Comparison of ENCODE assay signal across 8 cellular contexts in genomic region chr9:137113385-137114159, GRCh38. TPM values are rescaled to one million over a fixed set of nuclear protein-coding genes. Genes with fewer than 3 reads are reported as not detected.
DNase-seq lines count a peak whose midpoint lies in the region; ATAC-seq and TF ChIP-seq lines count a peak whose summit lies in the region.

No MANE protein-coding gene starts in this region.

- H3K79me2 ChIP-seq in GM23248 (ENCODE audit: insufficient read depth) = no peaks in the 10 kb centered on the region

- no peaks in the 10 kb centered on the region for H3F3A ChIP-seq in GM23248 (ENCODE audit: insufficient read depth)

- H3K4me1 Mint-ChIP-seq in activated naive CD4-positive, alpha-beta T cell treated with anti-CD3 and anti-CD28 coated beads, Interleukin-2, amount 50 U/mL, for 24 hours = peaks cover 5% of the 10 kb centered on the region

- DNase-seq in AG08395 (ENCODE audit: low spot score) (peak; percentile 50), GM23248 (peak; percentile 60), lung (ENCODE audit: low spot score) (no peak), NCI-H524 treated with DMSO at 0.1 percent for 48 hours (lab: John Stamatoyannopoulos, UW) (no peak), transverse colon (no peak), HT-29 (ENCODE audit: low spot score) (no peak)

- H3K27me3 Mint-ChIP-seq in activated naive CD4-positive, alpha-beta T cell treated with anti-CD3 and anti-CD28 coated beads, Interleukin-2, amount 50 U/mL, for 24 hours = no peaks in the 10 kb centered on the region

- no peaks in the 10 kb centered on the region for H3K36me3 ChIP-seq in GM23248 (ENCODE audit: low read depth)
- peaks cover 0 to 42% of the 10 kb centered on the region in 2 donors for H3K36me3 ChIP-seq in lung (ENCODE audit: control insufficient read depth in 2 of 2, insufficient read depth in 2 of 2, low read length in 2 of 2)
- no peaks in the 10 kb centered on the region for H3K36me3 ChIP-seq in transverse colon

- peak overlapping the region; percentile 78 for H3K4me3 Mint-ChIP-seq in activated naive CD4-positive, alpha-beta T cell treated with anti-CD3 and anti-CD28 coated beads, Interleukin-2, amount 50 U/mL, for 24 hours

- TF ChIP-seq EP300 in transverse colon (IDR thresholded peaks at IDR 0.05; ENCODE audit: low read depth) = no peak

- 71 to 77% methylated on average over 18 to 22 of the region's 66 CpGs for WGBS in GM23248 (ENCODE audit: low coverage in 1 of 2, low lambda C conversion rate in 2 of 2, missing lambda C conversion rate in 2 of 2), 2 experiments
- WGBS in lung, 2 donors = 28 to 49% methylated on average over 36 to 66 of the region's 66 CpGs
- WGBS in transverse colon (ENCODE audit: low coverage in 1 of 2), 2 donors = 60% methylated on average over 32 of the region's 66 CpGs; no CpG with 5 or more reads in 1 of the 2 donors

- H3K27me3 ChIP-seq in GM23248 (replicated peaks; ENCODE audit: insufficient read depth) = no peaks in the 10 kb centered on the region
- H3K27me3 ChIP-seq in lung (ENCODE audit: control insufficient read depth, insufficient read depth) = no peaks in the 10 kb centered on the region
- H3K27me3 ChIP-seq in transverse colon = peaks cover 26% of the 10 kb centered on the region

- H4K20me1 ChIP-seq in GM23248 (ENCODE audit: insufficient read depth) = no peaks in the 10 kb centered on the region

- no peaks in the 10 kb centered on the region for H3K9me2 ChIP-seq in GM23248 (ENCODE audit: insufficient read depth)

- H3K4me1 ChIP-seq in GM23248 (ENCODE audit: insufficient read depth) = no peaks in the 10 kb centered on the region
- peaks cover 0 to 11% of the 10 kb centered on the region in 2 donors for H3K4me1 ChIP-seq in lung (ENCODE audit: control insufficient read depth in 2 of 2, insufficient read depth in 2 of 2, low read length in 2 of 2)
- peaks cover 0 to 18% (median 11%) of the 10 kb centered on the region in 4 donors for H3K4me1 ChIP-seq in transverse colon

- TF ChIP-seq CTCF in lung (IDR thresholded peaks at IDR 0.05; ENCODE audit: control extremely low read depth, extremely low read depth) = no peak
- no peak for TF ChIP-seq CTCF in transverse colon (IDR thresholded peaks at IDR 0.05)

- intact Hi-C loops in transverse colon (cut with DNase I; ENCODE audit: low total_unique reads) = no loop called here

- H3K27ac Mint-ChIP-seq in activated naive CD4-positive, alpha-beta T cell treated with anti-CD3 and anti-CD28 coated beads, Interleukin-2, amount 50 U/mL, for 24 hours = peak overlapping the region; percentile 72

- H2AFZ ChIP-seq in GM23248 = no peak overlapping the region

- in situ Hi-C loops in GM23248 (cut with MboI) (loop anchor here (25.0 kb wide), 1 partner anchor 299 kb away; the partner anchor contains the start of genes EXD3 and NOXA1), transverse colon (cut with MboI; ENCODE audit: low pct_ligation_motif_present in 1 of 4, low pct_unique_long_range_greater_than_20kb in 1 of 4, low sequenced_read_pairs in 3 of 4) (loop anchor here in 1 of 4 donors (25.0 kb wide), 1 partner anchor 99 kb away; the partner anchor contains the start of genes NDOR1, RNF208, TMEM203 and TPRN)

- H3K27ac ChIP-seq in GM23248 (no peak overlapping the region), lung (ENCODE audit: low read depth in 1 of 2, low read length in 1 of 2) (no peak overlapping the region), transverse colon (no peak overlapping the region)

- H3K4me2 ChIP-seq in GM23248 (ENCODE audit: unreplicated experiment) = no peak overlapping the region

- no peaks in the 10 kb centered on the region for H3K9me3 Mint-ChIP-seq in activated naive CD4-positive, alpha-beta T cell treated with anti-CD3 and anti-CD28 coated beads, Interleukin-2, amount 50 U/mL, for 24 hours

- H3K36me3 Mint-ChIP-seq in activated naive CD4-positive, alpha-beta T cell treated with anti-CD3 and anti-CD28 coated beads, Interleukin-2, amount 50 U/mL, for 24 hours = peaks cover 3% of the 10 kb centered on the region

- H3K9ac ChIP-seq in GM23248 = no peak overlapping the region

- ATAC-seq in lung (ENCODE audit: insufficient read depth, low FRiP score) (no peak), GM18867 (IDR thresholded peaks at IDR 0.05; ENCODE audit: unreplicated experiment) (no peak)

- no peak overlapping the region for H3K4me3 ChIP-seq in GM23248
- H3K4me3 ChIP-seq in lung = peak overlapping the region; percentile 28
- peak overlapping the region in 2 of 4 donors; percentile 39 to 69 for H3K4me3 ChIP-seq in transverse colon

- no peak for TF ChIP-seq POLR2A in transverse colon (IDR thresholded peaks at IDR 0.05)

- H3K9me3 ChIP-seq in GM23248 (ENCODE audit: low read depth) (no peaks in the 10 kb centered on the region), lung (ENCODE audit: control insufficient read depth in 2 of 2, insufficient read depth in 1 of 2, low read length in 1 of 2) (no peaks in the 10 kb centered on the region), transverse colon (no peaks in the 10 kb centered on the region)

RNA-seq across cellular contexts. Expression of gene DPP7, which starts 1.0 kb away (rescaled TPM):
- total RNA-seq in GM23248 (2014; rRNA removed; shearing (Covaris generic)) = 134 and 142 TPM in 2 replicates
- 145 and 148 TPM in 2 replicates for polyA plus RNA-seq in GM23248 (2016; fragmentation: Nextera tagmentation; extraction: Ambion mirVana)
- 100 to 1,000 TPM in 1 of 2 donors, 10 to 100 TPM in 1; 48.0 to 236 TPM for total RNA-seq in lung
- polyA plus RNA-seq in lung = 100 to 1,000 TPM; 220 to 436 TPM
- total RNA-seq in transverse colon = 100 to 1,000 TPM in 2 of 4 donors, 10 to 100 TPM in 2; 54.2 to 141 (median 103) TPM
- 290 and 324 TPM in 2 replicates for total RNA-seq in HT-29 (2014; rRNA removed; shearing (Covaris generic))

RNA-seq across cellular contexts. Expression of gene GRIN1, which starts 25.4 kb away (rescaled TPM):
- 0.76 TPM in 1 of 2 replicates, not detected in the other for total RNA-seq in GM23248 (2014; rRNA removed; shearing (Covaris generic))
- 0.15 TPM in 1 of 2 replicates, not detected in the other for polyA plus RNA-seq in GM23248 (2016; fragmentation: Nextera tagmentation; extraction: Ambion mirVana)
- under 1 TPM; 0.06 to 0.49 TPM for total RNA-seq in lung
- under 1 TPM; 0.18 to 0.51 TPM for polyA plus RNA-seq in lung
- under 1 TPM in 1 of 4 donors, not detected in 3; 0.14 TPM for total RNA-seq in transverse colon
- 0.39 and 3.0 TPM in 2 replicates for total RNA-seq in HT-29 (2014; rRNA removed; shearing (Covaris generic))

RNA-seq across cellular contexts. Expression of gene MAN1B1, which starts 26.8 kb away (rescaled TPM):
- total RNA-seq in GM23248 (2014; rRNA removed; shearing (Covaris generic)) = 131 and 136 TPM in 2 replicates
- polyA plus RNA-seq in GM23248 (2016; fragmentation: Nextera tagmentation; extraction: Ambion mirVana) (101 and 104 TPM in 2 replicates), lung (10 to 100 TPM; 40.3 to 56.9 TPM)
- total RNA-seq in lung (10 to 100 TPM; 56.7 to 70.9 TPM), transverse colon (100 to 1,000 TPM in 1 of 4 donors, 10 to 100 TPM in 3; 56.5 to 106 (median 70.0) TPM)
- 82.2 and 104 TPM in 2 replicates for total RNA-seq in HT-29 (2014; rRNA removed; shearing (Covaris generic))

RNA-seq across cellular contexts. Expression of gene UAP1L1, which starts 36.3 kb away (rescaled TPM):
- total RNA-seq in GM23248 (2014; rRNA removed; shearing (Covaris generic)) = 5.2 and 5.7 TPM in 2 replicates
- polyA plus RNA-seq in GM23248 (2016; fragmentation: Nextera tagmentation; extraction: Ambion mirVana) (4.3 and 4.5 TPM in 2 replicates), lung (10 to 100 TPM; 14.5 to 19.7 TPM)
- total RNA-seq in lung (10 to 100 TPM; 12.2 to 35.5 TPM), transverse colon (10 to 100 TPM in 2 of 4 donors, 1 to 10 TPM in 2; 6.4 to 28.8 (median 11.7) TPM)
- 3.7 and 5.3 TPM in 2 replicates for total RNA-seq in HT-29 (2014; rRNA removed; shearing (Covaris generic))

RNA-seq across cellular contexts. Expression of gene SAPCD2, which starts 43.2 kb away (rescaled TPM):
- 5.4 TPM in 2 replicates for total RNA-seq in GM23248 (2014; rRNA removed; shearing (Covaris generic))
- polyA plus RNA-seq in GM23248 (2016; fragmentation: Nextera tagmentation; extraction: Ambion mirVana) (0.86 and 0.88 TPM in 2 replicates), lung (1 to 10 TPM; 1.3 to 2.1 TPM)
- total RNA-seq in lung (1 to 10 TPM; 1.4 to 1.7 TPM), transverse colon (10 to 100 TPM in 1 of 4 donors, 1 to 10 TPM in 2, under 1 TPM in 1; 0.37 to 37.2 (median 3.3) TPM)
- total RNA-seq in HT-29 (2014; rRNA removed; shearing (Covaris generic)) = 217 and 239 TPM in 2 replicates

Comparison
In these comparisons a context has a peak if more than half of its experiments do, and no peak if none do; other contexts are left out.
1. DNase-seq: peak in AG08395 (single experiment) and GM23248 (single experiment); none in lung (single experiment), NCI-H524 treated with DMSO at 0.1 percent for 48 hours (single experiment), transverse colon (single experiment) and HT-29 (single experiment).